Comparison of ENCODE assay signal across 15 cellular contexts in the genomic region with DNA sequence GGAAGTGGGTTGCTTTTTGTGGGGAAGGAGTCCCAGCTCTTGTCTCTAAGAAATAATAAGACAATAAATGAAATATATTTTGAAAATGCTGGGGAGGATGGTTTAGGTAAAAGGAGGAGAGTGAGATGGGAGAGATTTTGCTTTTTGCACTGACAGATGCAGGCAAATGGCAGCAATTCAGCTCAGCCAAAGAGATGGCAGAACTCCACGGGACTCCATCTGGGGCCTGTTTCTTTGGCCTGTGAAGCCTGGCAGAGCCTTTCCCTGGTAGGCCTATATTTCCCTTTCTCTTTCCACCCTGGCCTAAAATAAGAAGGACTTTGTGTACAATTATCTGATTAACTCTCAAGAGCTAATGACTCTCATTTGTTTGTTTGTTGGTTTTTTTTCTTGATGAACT.
"Had no signal": no experiment of that assay in that cellular context is flagged by ENCODE, and none has a peak within 500 bp of the region (broad histone marks: within the 10 kb centered on the region; RNA-seq: fewer than 3 reads in every experiment).

No MANE protein-coding gene starts in this region.

- H3K27me3 Mint-ChIP-seq: activated naive CD8-positive, alpha-beta T cell treated with anti-CD3 and anti-CD28 coated beads for 36 hours; naive thymus-derived CD4-positive, alpha-beta T cell had no signal

- H3K27ac Mint-ChIP-seq: activated naive CD8-positive, alpha-beta T cell treated with anti-CD3 and anti-CD28 coated beads for 36 hours; activated T-helper 1 cell treated with anti-CD3 and anti-CD28 coated beads, Interleukin-12 subunit alpha, Interleukin-12 subunit beta, Interleukin-2, Interleukin-4 antibody, amounts not matched to agents 30 ng/mL and 10 ng/mL and 1 ng/mL, durations not matched to agents 14 hours and 24 hours and 36 hours; naive thymus-derived CD4-positive, alpha-beta T cell had no signal

- H3K36me3 Mint-ChIP-seq: activated naive CD8-positive, alpha-beta T cell treated with anti-CD3 and anti-CD28 coated beads for 36 hours; naive thymus-derived CD4-positive, alpha-beta T cell had no signal

- H3K4me3 Mint-ChIP-seq: activated naive CD8-positive, alpha-beta T cell treated with anti-CD3 and anti-CD28 coated beads for 36 hours; activated T-helper 1 cell treated with anti-CD3 and anti-CD28 coated beads, Interleukin-12 subunit alpha, Interleukin-12 subunit beta, Interleukin-2, Interleukin-4 antibody, amounts not matched to agents 30 ng/mL and 10 ng/mL and 1 ng/mL, durations not matched to agents 14 hours and 24 hours and 36 hours; naive thymus-derived CD4-positive, alpha-beta T cell had no signal

- H3K4me1 Mint-ChIP-seq: activated naive CD8-positive, alpha-beta T cell treated with anti-CD3 and anti-CD28 coated beads for 36 hours; naive thymus-derived CD4-positive, alpha-beta T cell had no signal

- DNase-seq: activated CD4-positive, alpha-beta T cell treated with anti-CD3 and anti-CD28 coated beads, Interleukin-2, amount 50 U/mL, for 4 hours; activated naive CD8-positive, alpha-beta T cell treated with anti-CD3 and anti-CD28 coated beads for 36 hours; amniotic stem cell; cortex of kidney; kidney; left lung; mesenchymal stem cell; naive thymus-derived CD4-positive, alpha-beta T cell; stimulated activated CD4-positive, alpha-beta T cell treated with anti-CD3 and anti-CD28 coated beads, Interleukin-12 subunit alpha, Interleukin-12 subunit beta, amount 100 ng/mL, for 4 hours; stimulated activated CD4-positive, alpha-beta T cell treated with anti-CD3 and anti-CD28 coated beads, Interleukin-1b, Interleukin-23, amount 100 ng/mL, for 48 hours; stimulated activated CD8-positive, alpha-beta memory T cell treated with anti-CD3 and anti-CD28 coated beads, Interleukin-4, amount 100 ng/mL, for 48 hours; stimulated activated naive CD4-positive, alpha-beta T cell; SW 1271; thyroid gland had no signal

- ATAC-seq: left lung; naive thymus-derived CD4-positive, alpha-beta T cell had no signal
